ENCODE assay signal across 1 cellular context in the genomic region with DNA sequence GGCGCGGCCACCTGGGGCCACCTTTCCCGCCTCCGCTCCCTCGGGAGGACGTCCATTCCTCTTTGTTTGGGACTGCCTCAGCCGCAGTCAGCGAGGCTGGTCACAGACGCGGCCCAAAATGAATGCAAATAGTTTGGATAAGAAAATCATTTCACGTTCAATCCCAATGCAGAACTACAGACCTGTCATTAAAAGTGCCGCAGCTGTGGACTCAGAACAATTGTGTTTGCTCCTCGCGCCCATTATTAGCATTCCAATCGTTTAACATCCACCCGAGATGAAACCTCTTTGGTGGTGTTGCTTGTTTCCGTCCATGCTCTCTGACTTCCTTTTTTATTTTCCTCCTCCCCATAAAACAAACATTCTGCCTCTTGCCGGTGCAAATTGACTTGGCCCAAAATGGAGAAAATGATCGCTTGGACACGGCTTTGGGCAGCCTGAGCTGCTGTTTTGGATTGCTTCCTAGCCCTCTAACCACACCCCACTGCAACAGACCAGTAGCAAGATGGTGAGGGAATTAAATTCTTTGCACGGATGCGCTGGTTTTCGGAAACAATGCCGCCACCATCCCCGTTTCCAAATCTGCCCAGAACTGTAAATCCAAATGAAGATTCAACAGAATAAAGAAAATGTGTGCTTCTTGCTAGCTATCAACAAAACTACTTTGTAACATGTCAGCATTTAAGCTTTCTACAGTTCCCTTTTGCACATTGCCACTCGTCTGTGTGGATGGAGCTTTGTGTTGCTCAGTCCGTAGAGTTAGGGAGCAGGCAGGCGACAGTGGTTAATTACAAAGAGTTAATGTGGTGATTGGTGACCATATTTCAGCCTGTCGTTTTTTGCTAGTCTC.
TF ChIP-seq lines count a peak whose summit lies in the region.

No MANE protein-coding gene starts in this region.

TF ChIP-seq in WTC11, 78 proteins besides CTCF, POLR2A, EP300 and RAD21 (continued from another document):
- TF ChIP-seq, protein P1, sequence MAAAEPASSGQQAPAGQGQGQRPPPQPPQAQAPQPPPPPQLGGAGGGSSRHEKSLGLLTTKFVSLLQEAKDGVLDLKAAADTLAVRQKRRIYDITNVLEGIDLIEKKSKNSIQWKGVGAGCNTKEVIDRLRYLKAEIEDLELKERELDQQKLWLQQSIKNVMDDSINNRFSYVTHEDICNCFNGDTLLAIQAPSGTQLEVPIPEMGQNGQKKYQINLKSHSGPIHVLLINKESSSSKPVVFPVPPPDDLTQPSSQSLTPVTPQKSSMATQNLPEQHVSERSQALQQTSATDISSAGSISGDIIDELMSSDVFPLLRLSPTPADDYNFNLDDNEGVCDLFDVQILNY (CRISPR knock-in tag; IDR thresholded peaks at IDR 0.05), result no peak
- TF ChIP-seq ZNF423 (CRISPR knock-in tag; IDR thresholded peaks at IDR 0.05), result peak; percentile 83; the same call in 1 of the 2 replicates
- TF ChIP-seq, protein P2, sequence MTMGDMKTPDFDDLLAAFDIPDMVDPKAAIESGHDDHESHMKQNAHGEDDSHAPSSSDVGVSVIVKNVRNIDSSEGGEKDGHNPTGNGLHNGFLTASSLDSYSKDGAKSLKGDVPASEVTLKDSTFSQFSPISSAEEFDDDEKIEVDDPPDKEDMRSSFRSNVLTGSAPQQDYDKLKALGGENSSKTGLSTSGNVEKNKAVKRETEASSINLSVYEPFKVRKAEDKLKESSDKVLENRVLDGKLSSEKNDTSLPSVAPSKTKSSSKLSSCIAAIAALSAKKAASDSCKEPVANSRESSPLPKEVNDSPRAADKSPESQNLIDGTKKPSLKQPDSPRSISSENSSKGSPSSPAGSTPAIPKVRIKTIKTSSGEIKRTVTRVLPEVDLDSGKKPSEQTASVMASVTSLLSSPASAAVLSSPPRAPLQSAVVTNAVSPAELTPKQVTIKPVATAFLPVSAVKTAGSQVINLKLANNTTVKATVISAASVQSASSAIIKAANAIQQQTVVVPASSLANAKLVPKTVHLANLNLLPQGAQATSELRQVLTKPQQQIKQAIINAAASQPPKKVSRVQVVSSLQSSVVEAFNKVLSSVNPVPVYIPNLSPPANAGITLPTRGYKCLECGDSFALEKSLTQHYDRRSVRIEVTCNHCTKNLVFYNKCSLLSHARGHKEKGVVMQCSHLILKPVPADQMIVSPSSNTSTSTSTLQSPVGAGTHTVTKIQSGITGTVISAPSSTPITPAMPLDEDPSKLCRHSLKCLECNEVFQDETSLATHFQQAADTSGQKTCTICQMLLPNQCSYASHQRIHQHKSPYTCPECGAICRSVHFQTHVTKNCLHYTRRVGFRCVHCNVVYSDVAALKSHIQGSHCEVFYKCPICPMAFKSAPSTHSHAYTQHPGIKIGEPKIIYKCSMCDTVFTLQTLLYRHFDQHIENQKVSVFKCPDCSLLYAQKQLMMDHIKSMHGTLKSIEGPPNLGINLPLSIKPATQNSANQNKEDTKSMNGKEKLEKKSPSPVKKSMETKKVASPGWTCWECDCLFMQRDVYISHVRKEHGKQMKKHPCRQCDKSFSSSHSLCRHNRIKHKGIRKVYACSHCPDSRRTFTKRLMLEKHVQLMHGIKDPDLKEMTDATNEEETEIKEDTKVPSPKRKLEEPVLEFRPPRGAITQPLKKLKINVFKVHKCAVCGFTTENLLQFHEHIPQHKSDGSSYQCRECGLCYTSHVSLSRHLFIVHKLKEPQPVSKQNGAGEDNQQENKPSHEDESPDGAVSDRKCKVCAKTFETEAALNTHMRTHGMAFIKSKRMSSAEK (CRISPR knock-in tag; IDR thresholded peaks at IDR 0.05; ENCODE audit: borderline replicate concordance), result no peak
- no peak for TF ChIP-seq ZNF263 (CRISPR knock-in tag; IDR thresholded peaks at IDR 0.05; ENCODE audit: low read depth)
- TF ChIP-seq, protein P3, sequence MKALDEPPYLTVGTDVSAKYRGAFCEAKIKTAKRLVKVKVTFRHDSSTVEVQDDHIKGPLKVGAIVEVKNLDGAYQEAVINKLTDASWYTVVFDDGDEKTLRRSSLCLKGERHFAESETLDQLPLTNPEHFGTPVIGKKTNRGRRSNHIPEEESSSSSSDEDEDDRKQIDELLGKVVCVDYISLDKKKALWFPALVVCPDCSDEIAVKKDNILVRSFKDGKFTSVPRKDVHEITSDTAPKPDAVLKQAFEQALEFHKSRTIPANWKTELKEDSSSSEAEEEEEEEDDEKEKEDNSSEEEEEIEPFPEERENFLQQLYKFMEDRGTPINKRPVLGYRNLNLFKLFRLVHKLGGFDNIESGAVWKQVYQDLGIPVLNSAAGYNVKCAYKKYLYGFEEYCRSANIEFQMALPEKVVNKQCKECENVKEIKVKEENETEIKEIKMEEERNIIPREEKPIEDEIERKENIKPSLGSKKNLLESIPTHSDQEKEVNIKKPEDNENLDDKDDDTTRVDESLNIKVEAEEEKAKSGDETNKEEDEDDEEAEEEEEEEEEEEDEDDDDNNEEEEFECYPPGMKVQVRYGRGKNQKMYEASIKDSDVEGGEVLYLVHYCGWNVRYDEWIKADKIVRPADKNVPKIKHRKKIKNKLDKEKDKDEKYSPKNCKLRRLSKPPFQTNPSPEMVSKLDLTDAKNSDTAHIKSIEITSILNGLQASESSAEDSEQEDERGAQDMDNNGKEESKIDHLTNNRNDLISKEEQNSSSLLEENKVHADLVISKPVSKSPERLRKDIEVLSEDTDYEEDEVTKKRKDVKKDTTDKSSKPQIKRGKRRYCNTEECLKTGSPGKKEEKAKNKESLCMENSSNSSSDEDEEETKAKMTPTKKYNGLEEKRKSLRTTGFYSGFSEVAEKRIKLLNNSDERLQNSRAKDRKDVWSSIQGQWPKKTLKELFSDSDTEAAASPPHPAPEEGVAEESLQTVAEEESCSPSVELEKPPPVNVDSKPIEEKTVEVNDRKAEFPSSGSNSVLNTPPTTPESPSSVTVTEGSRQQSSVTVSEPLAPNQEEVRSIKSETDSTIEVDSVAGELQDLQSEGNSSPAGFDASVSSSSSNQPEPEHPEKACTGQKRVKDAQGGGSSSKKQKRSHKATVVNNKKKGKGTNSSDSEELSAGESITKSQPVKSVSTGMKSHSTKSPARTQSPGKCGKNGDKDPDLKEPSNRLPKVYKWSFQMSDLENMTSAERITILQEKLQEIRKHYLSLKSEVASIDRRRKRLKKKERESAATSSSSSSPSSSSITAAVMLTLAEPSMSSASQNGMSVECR (CRISPR knock-in tag; IDR thresholded peaks at IDR 0.05; ENCODE audit: borderline replicate concordance), result 0 out of 2 replicates have a peak, but pooled peaks have one; percentile 39
